ENCODE assay signal across 35 cellular contexts in genomic region chr16:14077918-14078317, GRCh38.
"Had no signal": no experiment of that assay in that cellular context is flagged by ENCODE, and none has a peak within 500 bp of the region (broad histone marks: within the 10 kb centered on the region; RNA-seq: fewer than 3 reads in every experiment).

No MANE protein-coding gene starts in this region.

- ATAC-seq: activated CD8-positive, alpha-beta T cell treated with anti-CD3 and anti-CD28 coated beads for 36 hours; PC-3; Right ventricle myocardium inferior; SK-N-SH treated with all-trans-retinoic acid at 6 μM for 48 hours; T-cell had no signal

- H3K4me3 ChIP-seq: ascending aorta, cardiac muscle cell, MG63 had no signal

- H3K4me3 Mint-ChIP-seq: activated CD4-positive, alpha-beta T cell treated with anti-CD3 and anti-CD28 coated beads, Interleukin-2, amount 10 ng/mL, durations not matched to agents 24 days and 14 days; activated CD8-positive, alpha-beta T cell treated with anti-CD3 and anti-CD28 coated beads for 36 hours; activated naive CD4-positive, alpha-beta T cell treated with anti-CD3 and anti-CD28 coated beads, Interleukin-2, amount 50 U/mL, for 24 hours; activated naive CD8-positive, alpha-beta T cell treated with anti-CD3 and anti-CD28 coated beads, Interleukin-2, amount 10 ng/mL, durations not matched to agents 7 days and 5 days; activated T-cell treated with anti-CD3 and anti-CD28 coated beads, Interleukin-2, amount 50 U/mL, for 24 hours; T-cell had no signal

- H3K9me3 ChIP-seq: ascending aorta, MG63 had no signal

- H3K9me3 Mint-ChIP-seq: activated CD4-positive, alpha-beta T cell treated with anti-CD3 and anti-CD28 coated beads, Interleukin-2, amount 10 ng/mL, durations not matched to agents 24 days and 14 days; activated CD8-positive, alpha-beta T cell treated with anti-CD3 and anti-CD28 coated beads for 36 hours; activated naive CD4-positive, alpha-beta T cell treated with anti-CD3 and anti-CD28 coated beads, Interleukin-2, amount 50 U/mL, for 24 hours; activated naive CD8-positive, alpha-beta T cell treated with anti-CD3 and anti-CD28 coated beads, Interleukin-2, amount 10 ng/mL, durations not matched to agents 7 days and 5 days; activated T-cell treated with anti-CD3 and anti-CD28 coated beads, Interleukin-2, amount 50 U/mL, for 24 hours; activated T-helper 2 cell treated with anti-CD3 and anti-CD28 coated beads, Interferon-gamma antibody, Interleukin-2, Interleukin-4, amounts not matched to agents 10 μg/mL and 5 μg/mL and 100 μg/mL, durations not matched to agents 14 hours and 24 hours and 36 hours; T-cell had no signal

- H3K27me3 Mint-ChIP-seq: activated CD4-positive, alpha-beta T cell treated with anti-CD3 and anti-CD28 coated beads, Interleukin-2, amount 10 ng/mL, durations not matched to agents 24 days and 14 days; activated CD8-positive, alpha-beta T cell treated with anti-CD3 and anti-CD28 coated beads for 36 hours; activated naive CD4-positive, alpha-beta T cell treated with anti-CD3 and anti-CD28 coated beads, Interleukin-2, amount 50 U/mL, for 24 hours; activated naive CD8-positive, alpha-beta T cell treated with anti-CD3 and anti-CD28 coated beads, Interleukin-2, amount 10 ng/mL, durations not matched to agents 7 days and 5 days; activated T-cell treated with anti-CD3 and anti-CD28 coated beads, Interleukin-2, amount 50 U/mL, for 24 hours; T-cell had no signal

- DNase-seq: activated CD4-positive, alpha-beta T cell treated with anti-CD3 and anti-CD28 coated beads, Interleukin-2, amount 10 ng/mL, durations not matched to agents 24 days and 14 days; activated CD4-positive, alpha-beta T cell treated with anti-CD3 and anti-CD28 coated beads, Interleukin-2, amount 50 U/mL, for 4 hours; activated CD4-positive, CD25-positive, alpha-beta regulatory T cell; activated CD8-positive, alpha-beta T cell treated with anti-CD3 and anti-CD28 coated beads for 36 hours; activated gamma-delta T cell; activated naive CD4-positive, alpha-beta T cell treated with Interleukin-2 at 50 U/mL for 16 hours; activated naive CD8-positive, alpha-beta T cell treated with anti-CD3 and anti-CD28 coated beads, Interleukin-2, amount 10 ng/mL, durations not matched to agents 7 days and 5 days; activated T-cell treated with anti-CD3 and anti-CD28 coated beads, Interleukin-2, amount 50 U/mL, for 24 hours; amygdala; Kasumi-1; KG1; MG63; NCI-H1048; NCI-H1105 treated with DMSO at 0.1 percent for 48 hours; NCI-H1436; NCI-H1694; NCI-H1930; NCI-H2081 treated with DMSO at 0.1 percent for 48 hours; NCI-H226; NCI-H446 treated with DMSO at 0.1 percent for 48 hours; NCI-H524 treated with DMSO at 0.1 percent for 48 hours; NK-92 treated with Interleukin-12 subunit alpha and Interleukin-12 subunit beta, amount 100 ng/mL, for 24 hours; PC-3; SIG-M5; T-cell; T-helper 2 cell; T-helper 9 cell had no signal

- H3K4me1 Mint-ChIP-seq: activated naive CD8-positive, alpha-beta T cell treated with anti-CD3 and anti-CD28 coated beads, Interleukin-2, amount 10 ng/mL, durations not matched to agents 7 days and 5 days had no signal

- H3K27ac Mint-ChIP-seq: activated CD4-positive, alpha-beta T cell treated with anti-CD3 and anti-CD28 coated beads, Interleukin-2, amount 10 ng/mL, durations not matched to agents 24 days and 14 days; activated CD8-positive, alpha-beta T cell treated with anti-CD3 and anti-CD28 coated beads for 36 hours; activated naive CD4-positive, alpha-beta T cell treated with anti-CD3 and anti-CD28 coated beads, Interleukin-2, amount 50 U/mL, for 24 hours; activated naive CD8-positive, alpha-beta T cell treated with anti-CD3 and anti-CD28 coated beads, Interleukin-2, amount 10 ng/mL, durations not matched to agents 7 days and 5 days; activated T-cell treated with anti-CD3 and anti-CD28 coated beads, Interleukin-2, amount 50 U/mL, for 24 hours; activated T-helper 2 cell treated with anti-CD3 and anti-CD28 coated beads, Interferon-gamma antibody, Interleukin-2, Interleukin-4, amounts not matched to agents 10 μg/mL and 5 μg/mL and 100 μg/mL, durations not matched to agents 14 hours and 24 hours and 36 hours; T-cell had no signal

- H3K27me3 ChIP-seq: ascending aorta, cardiac muscle cell, MG63 had no signal

- H3K27ac ChIP-seq: cardiac muscle cell, RWPE1, VCaP had no signal

- H3K36me3 ChIP-seq: MG63 had no signal
